13 cellular contexts compared by ENCODE assay signal in genomic region chr12:51076235-51076930, GRCh38. TPM values are rescaled to one million over a fixed set of nuclear protein-coding genes. Genes with fewer than 3 reads are reported as not detected.
DNase-seq lines count a peak whose midpoint lies in the region; ATAC-seq and TF ChIP-seq lines count a peak whose summit lies in the region.
"Had no signal": no experiment of that assay in that cellular context is flagged by ENCODE, and none has a peak within 500 bp of the region (broad histone marks: within the 10 kb centered on the region; RNA-seq: fewer than 3 reads in every experiment).

No MANE protein-coding gene starts in this region.

- H3K4me1 ChIP-seq in endodermal cell (ENCODE audit: control insufficient read depth, insufficient read depth, low read length), result no peaks in the 10 kb centered on the region

- TF ChIP-seq CTCF in activated CD8-positive, alpha-beta T cell treated with anti-CD3 and anti-CD28 coated beads for 36 hours (IDR thresholded peaks at IDR 0.05), result no peak
- TF ChIP-seq CTCF in endodermal cell (conservative IDR thresholded peaks at IDR 0.05), result no peak

- peak; percentile 61 for ATAC-seq in activated CD8-positive, alpha-beta T cell treated with anti-CD3 and anti-CD28 coated beads for 36 hours
- ATAC-seq in activated CD8-positive, alpha-beta T cell treated with anti-CD3 and anti-CD28 coated beads, Interleukin-2, amount 10 ng/mL, durations not matched to agents 7 days and 5 days, result no peak
- no peak for ATAC-seq in HG02623 (IDR thresholded peaks at IDR 0.05; ENCODE audit: unreplicated experiment)

- DNase-seq in activated CD8-positive, alpha-beta T cell treated with anti-CD3 and anti-CD28 coated beads for 36 hours, result peak; percentile 10
- DNase-seq in activated CD8-positive, alpha-beta T cell treated with anti-CD3 and anti-CD28 coated beads, Interleukin-2, amount 10 ng/mL, durations not matched to agents 7 days and 5 days, result no peak
- peak; percentile 37 for DNase-seq in T-helper 2 cell treated with Interferon-gamma antibody and Interleukin-4, amounts not matched to agents 5 μg/mL and 100 μg/mL, for 36 hours (ENCODE audit: low spot score)
- DNase-seq in endodermal cell (no peak), NOMO-1 (lab: John Stamatoyannopoulos, UW; ENCODE audit: unreplicated experiment in 2 of 2) (no peak), dermis blood vessel endothelial cell (no peak)
- peak; percentile 24 for DNase-seq in stimulated activated CD4-positive, alpha-beta T cell treated with anti-CD3 and anti-CD28 coated beads, Interleukin-1b, Interleukin-23, amount 100 ng/mL, for 48 hours
- DNase-seq: ACHN, DMS153, mesenchymal stem cell, NCI-H1694 treated with DMSO at 0.1 percent for 48 hours had no signal

- H3K27ac ChIP-seq in endodermal cell (ENCODE audit: low read depth, low read length), result no peak overlapping the region
- H3K27ac ChIP-seq: epithelial cell of prostate had no signal

- H3K4me1 Mint-ChIP-seq in activated CD8-positive, alpha-beta T cell treated with anti-CD3 and anti-CD28 coated beads for 36 hours (ENCODE audit: low read depth), result peaks cover 16% of the 10 kb centered on the region
- H3K4me1 Mint-ChIP-seq in activated CD8-positive, alpha-beta T cell treated with anti-CD3 and anti-CD28 coated beads, Interleukin-2, amount 10 ng/mL, durations not matched to agents 7 days and 5 days (ENCODE audit: low read depth), result peaks cover 16% of the 10 kb centered on the region
- H3K4me1 Mint-ChIP-seq in T-helper 2 cell treated with Interferon-gamma antibody and Interleukin-4, amounts not matched to agents 5 μg/mL and 100 μg/mL, for 36 hours (ENCODE audit: low read depth), result peaks cover 32% of the 10 kb centered on the region
- H3K4me1 Mint-ChIP-seq in endodermal cell, result peaks cover 6% of the 10 kb centered on the region

- CTCF ChIA-PET in activated CD8-positive, alpha-beta T cell treated with anti-CD3 and anti-CD28 coated beads for 36 hours (lab: Charles Lee), result interaction anchor here (0.9 to 1.1 kb wide), 3 partner anchors 50 to 311 kb away, joined by 3 to 4 read pairs (median 3); partner anchors contain the start of gene SLC11A2
- CTCF ChIA-PET in activated CD8-positive, alpha-beta T cell treated with anti-CD3 and anti-CD28 coated beads, Interleukin-2, amount 10 ng/mL, durations not matched to agents 7 days and 5 days (lab: Charles Lee), result interaction anchor here (1.0 to 1.7 kb wide), 4 partner anchors 14 to 311 kb away, joined by 3 to 7 read pairs (median 3); no protein-coding TSS in a partner anchor

- peak overlapping the region; percentile 1 for H3K27ac Mint-ChIP-seq in activated CD8-positive, alpha-beta T cell treated with anti-CD3 and anti-CD28 coated beads for 36 hours
- H3K27ac Mint-ChIP-seq in activated CD8-positive, alpha-beta T cell treated with anti-CD3 and anti-CD28 coated beads, Interleukin-2, amount 10 ng/mL, durations not matched to agents 7 days and 5 days, result no peak overlapping the region
- peak overlapping the region; percentile 24 for H3K27ac Mint-ChIP-seq in T-helper 2 cell treated with Interferon-gamma antibody and Interleukin-4, amounts not matched to agents 5 μg/mL and 100 μg/mL, for 36 hours
- peak overlapping the region; percentile 9 for H3K27ac Mint-ChIP-seq in endodermal cell

- peaks cover 1% of the 10 kb centered on the region for H3K9me3 Mint-ChIP-seq in activated CD8-positive, alpha-beta T cell treated with anti-CD3 and anti-CD28 coated beads for 36 hours
- H3K9me3 Mint-ChIP-seq in activated CD8-positive, alpha-beta T cell treated with anti-CD3 and anti-CD28 coated beads, Interleukin-2, amount 10 ng/mL, durations not matched to agents 7 days and 5 days (ENCODE audit: insufficient read depth), result no peaks in the 10 kb centered on the region
- no peaks in the 10 kb centered on the region for H3K9me3 Mint-ChIP-seq in T-helper 2 cell treated with Interferon-gamma antibody and Interleukin-4, amounts not matched to agents 5 μg/mL and 100 μg/mL, for 36 hours
- no peaks in the 10 kb centered on the region for H3K9me3 Mint-ChIP-seq in endodermal cell

- no peak overlapping the region for H3K4me3 ChIP-seq in endodermal cell (ENCODE audit: low read length)

- no peaks in the 10 kb centered on the region for H3K9me3 ChIP-seq in endodermal cell (ENCODE audit: control insufficient read depth, low read length)

- peaks cover 20% of the 10 kb centered on the region for H3K36me3 Mint-ChIP-seq in activated CD8-positive, alpha-beta T cell treated with anti-CD3 and anti-CD28 coated beads for 36 hours (ENCODE audit: low read depth)
- peaks cover 17% of the 10 kb centered on the region for H3K36me3 Mint-ChIP-seq in activated CD8-positive, alpha-beta T cell treated with anti-CD3 and anti-CD28 coated beads, Interleukin-2, amount 10 ng/mL, durations not matched to agents 7 days and 5 days (ENCODE audit: low read depth)
- peaks cover 12% of the 10 kb centered on the region for H3K36me3 Mint-ChIP-seq in T-helper 2 cell treated with Interferon-gamma antibody and Interleukin-4, amounts not matched to agents 5 μg/mL and 100 μg/mL, for 36 hours (ENCODE audit: low read depth)
- H3K36me3 Mint-ChIP-seq in endodermal cell (ENCODE audit: low read depth), result peaks cover 54% of the 10 kb centered on the region

- H3K4me3 Mint-ChIP-seq in activated CD8-positive, alpha-beta T cell treated with anti-CD3 and anti-CD28 coated beads for 36 hours, result no peak overlapping the region
- H3K4me3 Mint-ChIP-seq in activated CD8-positive, alpha-beta T cell treated with anti-CD3 and anti-CD28 coated beads, Interleukin-2, amount 10 ng/mL, durations not matched to agents 7 days and 5 days, result no peak overlapping the region
- peak overlapping the region; percentile 30 for H3K4me3 Mint-ChIP-seq in T-helper 2 cell treated with Interferon-gamma antibody and Interleukin-4, amounts not matched to agents 5 μg/mL and 100 μg/mL, for 36 hours
- H3K4me3 Mint-ChIP-seq in endodermal cell, result no peak overlapping the region

- WGBS in endodermal cell (ENCODE audit: insufficient coverage in 1 of 2, insufficient read length in 1 of 2), 2 experiments, result 91 to 97% methylated on average over 7 to 10 of the region's 10 CpGs

- H3K9ac ChIP-seq in endodermal cell (ENCODE audit: extremely low read depth, low read length, poor library complexity, severe bottlenecking), result no peak overlapping the region

- intact Hi-C loops in activated CD8-positive, alpha-beta T cell treated with anti-CD3 and anti-CD28 coated beads for 36 hours (cut with micrococcal nuclease), result no loop called here

- peaks cover 28% of the 10 kb centered on the region for H3K36me3 ChIP-seq in endodermal cell (ENCODE audit: control insufficient read depth, insufficient read depth, low read length)

- POLR2A ChIA-PET in activated CD8-positive, alpha-beta T cell treated with anti-CD3 and anti-CD28 coated beads for 36 hours (lab: Charles Lee), result interaction anchor here (0.8 to 1.5 kb wide), 3 partner anchors 8 to 187 kb away, joined by 3 read pairs; no protein-coding TSS in a partner anchor
- POLR2A ChIA-PET in activated CD8-positive, alpha-beta T cell treated with anti-CD3 and anti-CD28 coated beads, Interleukin-2, amount 10 ng/mL, durations not matched to agents 7 days and 5 days (lab: Charles Lee), result interaction anchor here (0.6 to 1.1 kb wide), 2 partner anchors 152 to 169 kb away, joined by 3 read pairs; a partner anchor contains a TSS

- no peaks in the 10 kb centered on the region for H3K27me3 Mint-ChIP-seq in activated CD8-positive, alpha-beta T cell treated with anti-CD3 and anti-CD28 coated beads for 36 hours
- H3K27me3 Mint-ChIP-seq in activated CD8-positive, alpha-beta T cell treated with anti-CD3 and anti-CD28 coated beads, Interleukin-2, amount 10 ng/mL, durations not matched to agents 7 days and 5 days (ENCODE audit: low read depth), result no peaks in the 10 kb centered on the region
- H3K27me3 Mint-ChIP-seq in T-helper 2 cell treated with Interferon-gamma antibody and Interleukin-4, amounts not matched to agents 5 μg/mL and 100 μg/mL, for 36 hours (ENCODE audit: low read depth), result no peaks in the 10 kb centered on the region
- no peaks in the 10 kb centered on the region for H3K27me3 Mint-ChIP-seq in endodermal cell (ENCODE audit: insufficient read depth)

- no peaks in the 10 kb centered on the region for H3K27me3 ChIP-seq in endodermal cell (ENCODE audit: control insufficient read depth, insufficient read depth, low read length, poor library complexity, severe bottlenecking)

RNA-seq across cellular contexts. Expression of gene CSRNP2, which starts 7.0 kb away (rescaled TPM):
- 1 to 10 TPM; 9.2 to 9.6 TPM for total RNA-seq in activated CD8-positive, alpha-beta T cell treated with anti-CD3 and anti-CD28 coated beads for 36 hours
- 10 to 100 TPM; 13.4 to 13.7 TPM for total RNA-seq in activated CD8-positive, alpha-beta T cell treated with anti-CD3 and anti-CD28 coated beads, Interleukin-2, amount 10 ng/mL, durations not matched to agents 7 days and 5 days
- total RNA-seq in endodermal cell (10 to 100 TPM; 45.7 to 52.1 TPM), dermis blood vessel endothelial cell (28.4 and 29.3 TPM in 2 replicates)
- polyA plus RNA-seq in endodermal cell (2013, experiment 1 of 2), result 34.2 TPM
- 33.4 TPM for polyA plus RNA-seq in endodermal cell (2013, experiment 2 of 2)

RNA-seq across cellular contexts. Expression of gene LETMD1, which starts 28.3 kb away (rescaled TPM):
- total RNA-seq in activated CD8-positive, alpha-beta T cell treated with anti-CD3 and anti-CD28 coated beads for 36 hours, result 10 to 100 TPM; 71.6 to 81.5 TPM
- total RNA-seq in activated CD8-positive, alpha-beta T cell treated with anti-CD3 and anti-CD28 coated beads, Interleukin-2, amount 10 ng/mL, durations not matched to agents 7 days and 5 days, result 10 to 100 TPM; 60.1 to 69.7 TPM
- total RNA-seq in endodermal cell (10 to 100 TPM; 34.8 to 40.2 TPM), dermis blood vessel endothelial cell (35.2 and 39.9 TPM in 2 replicates)
- 49.7 TPM for polyA plus RNA-seq in endodermal cell (2013, experiment 1 of 2)
- polyA plus RNA-seq in endodermal cell (2013, experiment 2 of 2), result 43.7 TPM

RNA-seq across cellular contexts. Expression of gene SLC11A2, which starts 50.2 kb away (rescaled TPM):
- 10 to 100 TPM; 21.6 to 23.9 TPM for total RNA-seq in activated CD8-positive, alpha-beta T cell treated with anti-CD3 and anti-CD28 coated beads for 36 hours
- 10 to 100 TPM; 29.9 to 36.1 TPM for total RNA-seq in activated CD8-positive, alpha-beta T cell treated with anti-CD3 and anti-CD28 coated beads, Interleukin-2, amount 10 ng/mL, durations not matched to agents 7 days and 5 days
- total RNA-seq in endodermal cell (10 to 100 TPM; 74.3 to 99.1 TPM), dermis blood vessel endothelial cell (33.9 and 36.8 TPM in 2 replicates)
- 49.2 TPM for polyA plus RNA-seq in endodermal cell (2013, experiment 1 of 2)
- 46.2 TPM for polyA plus RNA-seq in endodermal cell (2013, experiment 2 of 2)

Comparison
In these comparisons a context has a peak if more than half of its experiments do, and no peak if none do; other contexts are left out.
1. DNase-seq: peak in activated CD8-positive, alpha-beta T cell treated with anti-CD3 and anti-CD28 coated beads for 36 hours (single experiment), T-helper 2 cell treated with Interferon-gamma antibody and Interleukin-4, amounts not matched to agents 5 μg/mL and 100 μg/mL, for 36 hours (single experiment) and stimulated activated CD4-positive, alpha-beta T cell treated with anti-CD3 and anti-CD28 coated beads, Interleukin-1b, Interleukin-23, amount 100 ng/mL, for 48 hours (single experiment); none in activated CD8-positive, alpha-beta T cell treated with anti-CD3 and anti-CD28 coated beads, Interleukin-2, amount 10 ng/mL, durations not matched to agents 7 days and 5 days (single experiment), endodermal cell (single experiment), NOMO-1 (0 of 2) and dermis blood vessel endothelial cell (single experiment).